ENCODE assay signal across 18 cellular contexts in the genomic region with DNA sequence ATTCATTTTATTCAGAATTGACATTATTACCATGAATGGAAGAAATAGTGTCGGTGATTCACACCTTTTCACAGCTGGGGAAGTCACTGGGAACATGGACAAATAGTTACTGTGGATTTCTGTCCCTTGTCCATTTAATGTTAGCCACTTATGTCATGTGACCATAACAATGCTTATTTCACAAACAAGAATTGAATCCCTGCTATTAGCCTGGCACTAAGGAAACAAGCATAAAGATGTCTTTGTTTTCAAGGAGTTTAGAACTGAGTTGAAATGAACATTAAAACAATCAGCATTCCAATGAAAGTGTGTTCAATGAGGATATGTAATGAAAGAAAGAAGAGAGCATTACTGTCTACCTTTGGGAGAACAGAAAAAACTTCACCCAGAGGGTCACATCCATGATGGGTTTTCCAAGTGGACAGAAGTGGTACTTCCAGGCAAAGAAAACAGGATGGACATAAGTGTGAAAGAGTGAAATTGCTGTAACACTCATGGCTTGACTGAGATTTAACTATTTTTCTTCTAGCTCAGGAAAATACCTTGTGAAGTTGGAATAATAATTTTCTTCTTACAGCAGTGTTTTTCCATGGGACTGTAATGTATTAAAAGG.
DNase-seq lines count a peak whose midpoint lies in the region; ATAC-seq, FAIRE-seq and TF ChIP-seq lines count a peak whose summit lies in the region.
"Had no signal": no experiment of that assay in that cellular context is flagged by ENCODE, and none has a peak within 500 bp of the region (broad histone marks: within the 10 kb centered on the region; RNA-seq: fewer than 3 reads in every experiment).

No MANE protein-coding gene starts in this region.

- no peak overlapping the region for H3K27ac Mint-ChIP-seq in type B pancreatic cell
- H3K27ac Mint-ChIP-seq: natural killer cell treated with Interleukin-12 subunit alpha and Interleukin-12 subunit beta and Interleukin-15 and Interleukin-18, amount 100 ng/mL, for 72 hours had no signal

- H3K4me1 Mint-ChIP-seq in type B pancreatic cell (ENCODE audit: unreplicated experiment): peaks cover 4% of the 10 kb centered on the region

- no peak for FAIRE-seq in kidney (lab: Jason Lieb, UNC)
- FAIRE-seq: A204.1 had no signal

- no peaks in the 10 kb centered on the region for H3K9me3 ChIP-seq in kidney (ENCODE audit: control insufficient read depth in 1 of 2, low read length in 2 of 2)
- H3K9me3 ChIP-seq: ascending aorta, sigmoid colon had no signal

- peak; percentile 20 for DNase-seq in NCI-H82 (lab: John Stamatoyannopoulos, UW)
- DNase-seq in NCI-H82 treated with DMSO at 0.1 percent for 48 hours (lab: John Stamatoyannopoulos, UW; ENCODE audit: unreplicated experiment): no peak
- no peak for DNase-seq in astrocyte of the spinal cord (ENCODE audit: low read depth, low spot score)
- peak; percentile 27 for DNase-seq in kidney glomerular epithelial cell (lab: John Stamatoyannopoulos, UW)
- DNase-seq in type B pancreatic cell (ENCODE audit: extremely low spot score, unreplicated experiment): no peak
- no peak for DNase-seq in GDM1 (lab: John Stamatoyannopoulos, UW)
- DNase-seq in kidney: no peak
- DNase-seq: activated CD8-positive, alpha-beta memory T cell treated with anti-CD3 and anti-CD28 coated beads for 24 hours; activated gamma-delta T cell; COR-L47; effector memory CD4-positive, alpha-beta T cell; sigmoid colon; stimulated activated naive CD8-positive, alpha-beta T cell treated with anti-CD3 and anti-CD28 coated beads, Interleukin-15, Interleukin-2, amounts not matched to agents 100 U/mL and 50 U/mL, for 24 hours had no signal

- H3K4me1 ChIP-seq in kidney (ENCODE audit: control insufficient read depth in 1 of 2, insufficient read depth in 1 of 2, low read depth in 1 of 2, low read length in 2 of 2): no peaks in the 10 kb centered on the region
- H3K4me1 ChIP-seq: ascending aorta had no signal

- TF ChIP-seq CTCF in astrocyte of the spinal cord (IDR thresholded peaks at IDR 0.05; ENCODE audit: low read depth, low read length) (peak; percentile 33), type B pancreatic cell (conservative IDR thresholded peaks at IDR 0.05) (peak; percentile 67), kidney (IDR thresholded peaks at IDR 0.05; ENCODE audit: borderline replicate concordance, extremely low read depth, insufficient read depth) (no peak)

- H3K4me3 ChIP-seq in astrocyte of the spinal cord (ENCODE audit: low read depth, low read length) (no peak overlapping the region), kidney (ENCODE audit: low read length in 2 of 2) (no peak overlapping the region)
- H3K4me3 ChIP-seq: ascending aorta, sigmoid colon, SK-N-MC had no signal

- peaks cover 4% of the 10 kb centered on the region for H3K9me3 Mint-ChIP-seq in type B pancreatic cell
- H3K9me3 Mint-ChIP-seq: natural killer cell treated with Interleukin-12 subunit alpha and Interleukin-12 subunit beta and Interleukin-15 and Interleukin-18, amount 100 ng/mL, for 72 hours had no signal

- peaks cover 3% of the 10 kb centered on the region for H3K27me3 Mint-ChIP-seq in type B pancreatic cell

- no peaks in the 10 kb centered on the region for H3K36me3 ChIP-seq in kidney (ENCODE audit: control insufficient read depth in 1 of 2, insufficient read depth in 2 of 2, low read length in 2 of 2)
- H3K36me3 ChIP-seq: ascending aorta, sigmoid colon had no signal

- no peak overlapping the region for H3K27ac ChIP-seq in kidney (ENCODE audit: low read depth in 2 of 2, low read length in 2 of 2)
- H3K27ac ChIP-seq: ascending aorta, sigmoid colon, SK-N-MC had no signal

- H3K36me3 Mint-ChIP-seq in type B pancreatic cell: no peaks in the 10 kb centered on the region
- H3K36me3 Mint-ChIP-seq: natural killer cell treated with Interleukin-12 subunit alpha and Interleukin-12 subunit beta and Interleukin-15 and Interleukin-18, amount 100 ng/mL, for 72 hours had no signal

- in situ Hi-C loops in astrocyte of the spinal cord (cut with HindIII; ENCODE audit: low sequenced_read_pairs): no loop called here

- H3K4me3 Mint-ChIP-seq in type B pancreatic cell: no peak overlapping the region
- H3K4me3 Mint-ChIP-seq: natural killer cell treated with Interleukin-12 subunit alpha and Interleukin-12 subunit beta and Interleukin-15 and Interleukin-18, amount 100 ng/mL, for 72 hours had no signal

- H3K9ac ChIP-seq in kidney (ENCODE audit: low read length in 2 of 2): no peak overlapping the region

- intact Hi-C loops in kidney (cut with DNase I): no loop called here

- no peak for ATAC-seq in HG03135 (IDR thresholded peaks at IDR 0.05; ENCODE audit: unreplicated experiment)
- ATAC-seq: natural killer cell treated with Interleukin-12 subunit alpha and Interleukin-12 subunit beta and Interleukin-15 and Interleukin-18, amount 100 ng/mL, for 72 hours had no signal

Comparison
In these comparisons a context has a peak if more than half of its experiments do, and no peak if none do; other contexts are left out.
1. DNase-seq: peak in NCI-H82 (single experiment) and kidney glomerular epithelial cell (single experiment); none in NCI-H82 treated with DMSO at 0.1 percent for 48 hours (single experiment), astrocyte of the spinal cord (single experiment), type B pancreatic cell (single experiment), GDM1 (single experiment) and kidney (single experiment).